ENCODE assay signal across 1 cellular context in the genomic region with DNA sequence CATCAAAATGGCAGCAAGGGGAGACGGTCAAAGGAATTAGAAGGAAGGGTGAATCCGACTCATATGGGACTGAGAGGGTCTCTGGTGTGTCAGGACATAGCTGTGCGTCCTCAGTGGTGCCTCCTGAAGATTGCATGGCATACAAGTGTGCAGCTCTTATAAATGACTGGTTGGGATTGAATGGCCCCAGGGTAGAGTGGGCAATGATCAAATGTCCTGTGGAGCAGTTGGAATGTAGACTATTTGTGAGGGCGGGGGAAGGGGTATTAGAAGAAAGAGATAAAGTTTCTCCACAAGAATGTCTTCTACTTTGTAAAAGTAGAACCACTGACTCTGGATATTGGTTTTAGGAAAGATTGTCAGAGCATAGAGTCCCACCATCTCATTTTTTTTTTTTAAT.
TF ChIP-seq lines count a peak whose summit lies in the region.

No MANE protein-coding gene starts in this region.

TF ChIP-seq in GM23338, 12 proteins besides CTCF, POLR2A, EP300 and RAD21:
- TF ChIP-seq, protein P1, sequence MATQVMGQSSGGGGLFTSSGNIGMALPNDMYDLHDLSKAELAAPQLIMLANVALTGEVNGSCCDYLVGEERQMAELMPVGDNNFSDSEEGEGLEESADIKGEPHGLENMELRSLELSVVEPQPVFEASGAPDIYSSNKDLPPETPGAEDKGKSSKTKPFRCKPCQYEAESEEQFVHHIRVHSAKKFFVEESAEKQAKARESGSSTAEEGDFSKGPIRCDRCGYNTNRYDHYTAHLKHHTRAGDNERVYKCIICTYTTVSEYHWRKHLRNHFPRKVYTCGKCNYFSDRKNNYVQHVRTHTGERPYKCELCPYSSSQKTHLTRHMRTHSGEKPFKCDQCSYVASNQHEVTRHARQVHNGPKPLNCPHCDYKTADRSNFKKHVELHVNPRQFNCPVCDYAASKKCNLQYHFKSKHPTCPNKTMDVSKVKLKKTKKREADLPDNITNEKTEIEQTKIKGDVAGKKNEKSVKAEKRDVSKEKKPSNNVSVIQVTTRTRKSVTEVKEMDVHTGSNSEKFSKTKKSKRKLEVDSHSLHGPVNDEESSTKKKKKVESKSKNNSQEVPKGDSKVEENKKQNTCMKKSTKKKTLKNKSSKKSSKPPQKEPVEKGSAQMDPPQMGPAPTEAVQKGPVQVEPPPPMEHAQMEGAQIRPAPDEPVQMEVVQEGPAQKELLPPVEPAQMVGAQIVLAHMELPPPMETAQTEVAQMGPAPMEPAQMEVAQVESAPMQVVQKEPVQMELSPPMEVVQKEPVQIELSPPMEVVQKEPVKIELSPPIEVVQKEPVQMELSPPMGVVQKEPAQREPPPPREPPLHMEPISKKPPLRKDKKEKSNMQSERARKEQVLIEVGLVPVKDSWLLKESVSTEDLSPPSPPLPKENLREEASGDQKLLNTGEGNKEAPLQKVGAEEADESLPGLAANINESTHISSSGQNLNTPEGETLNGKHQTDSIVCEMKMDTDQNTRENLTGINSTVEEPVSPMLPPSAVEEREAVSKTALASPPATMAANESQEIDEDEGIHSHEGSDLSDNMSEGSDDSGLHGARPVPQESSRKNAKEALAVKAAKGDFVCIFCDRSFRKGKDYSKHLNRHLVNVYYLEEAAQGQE (IDR thresholded peaks at IDR 0.05; ENCODE audit: unreplicated experiment), result no peak
- TF ChIP-seq ZNF331 (CRISPR knock-in tag; IDR thresholded peaks at IDR 0.05; ENCODE audit: low read depth) (no peak), ZNF114 (CRISPR knock-in tag; IDR thresholded peaks at IDR 0.05) (no peak), EZH2 (IDR thresholded peaks at IDR 0.05; ENCODE audit: low read depth, unreplicated experiment) (no peak)
- TF ChIP-seq, protein P2, sequence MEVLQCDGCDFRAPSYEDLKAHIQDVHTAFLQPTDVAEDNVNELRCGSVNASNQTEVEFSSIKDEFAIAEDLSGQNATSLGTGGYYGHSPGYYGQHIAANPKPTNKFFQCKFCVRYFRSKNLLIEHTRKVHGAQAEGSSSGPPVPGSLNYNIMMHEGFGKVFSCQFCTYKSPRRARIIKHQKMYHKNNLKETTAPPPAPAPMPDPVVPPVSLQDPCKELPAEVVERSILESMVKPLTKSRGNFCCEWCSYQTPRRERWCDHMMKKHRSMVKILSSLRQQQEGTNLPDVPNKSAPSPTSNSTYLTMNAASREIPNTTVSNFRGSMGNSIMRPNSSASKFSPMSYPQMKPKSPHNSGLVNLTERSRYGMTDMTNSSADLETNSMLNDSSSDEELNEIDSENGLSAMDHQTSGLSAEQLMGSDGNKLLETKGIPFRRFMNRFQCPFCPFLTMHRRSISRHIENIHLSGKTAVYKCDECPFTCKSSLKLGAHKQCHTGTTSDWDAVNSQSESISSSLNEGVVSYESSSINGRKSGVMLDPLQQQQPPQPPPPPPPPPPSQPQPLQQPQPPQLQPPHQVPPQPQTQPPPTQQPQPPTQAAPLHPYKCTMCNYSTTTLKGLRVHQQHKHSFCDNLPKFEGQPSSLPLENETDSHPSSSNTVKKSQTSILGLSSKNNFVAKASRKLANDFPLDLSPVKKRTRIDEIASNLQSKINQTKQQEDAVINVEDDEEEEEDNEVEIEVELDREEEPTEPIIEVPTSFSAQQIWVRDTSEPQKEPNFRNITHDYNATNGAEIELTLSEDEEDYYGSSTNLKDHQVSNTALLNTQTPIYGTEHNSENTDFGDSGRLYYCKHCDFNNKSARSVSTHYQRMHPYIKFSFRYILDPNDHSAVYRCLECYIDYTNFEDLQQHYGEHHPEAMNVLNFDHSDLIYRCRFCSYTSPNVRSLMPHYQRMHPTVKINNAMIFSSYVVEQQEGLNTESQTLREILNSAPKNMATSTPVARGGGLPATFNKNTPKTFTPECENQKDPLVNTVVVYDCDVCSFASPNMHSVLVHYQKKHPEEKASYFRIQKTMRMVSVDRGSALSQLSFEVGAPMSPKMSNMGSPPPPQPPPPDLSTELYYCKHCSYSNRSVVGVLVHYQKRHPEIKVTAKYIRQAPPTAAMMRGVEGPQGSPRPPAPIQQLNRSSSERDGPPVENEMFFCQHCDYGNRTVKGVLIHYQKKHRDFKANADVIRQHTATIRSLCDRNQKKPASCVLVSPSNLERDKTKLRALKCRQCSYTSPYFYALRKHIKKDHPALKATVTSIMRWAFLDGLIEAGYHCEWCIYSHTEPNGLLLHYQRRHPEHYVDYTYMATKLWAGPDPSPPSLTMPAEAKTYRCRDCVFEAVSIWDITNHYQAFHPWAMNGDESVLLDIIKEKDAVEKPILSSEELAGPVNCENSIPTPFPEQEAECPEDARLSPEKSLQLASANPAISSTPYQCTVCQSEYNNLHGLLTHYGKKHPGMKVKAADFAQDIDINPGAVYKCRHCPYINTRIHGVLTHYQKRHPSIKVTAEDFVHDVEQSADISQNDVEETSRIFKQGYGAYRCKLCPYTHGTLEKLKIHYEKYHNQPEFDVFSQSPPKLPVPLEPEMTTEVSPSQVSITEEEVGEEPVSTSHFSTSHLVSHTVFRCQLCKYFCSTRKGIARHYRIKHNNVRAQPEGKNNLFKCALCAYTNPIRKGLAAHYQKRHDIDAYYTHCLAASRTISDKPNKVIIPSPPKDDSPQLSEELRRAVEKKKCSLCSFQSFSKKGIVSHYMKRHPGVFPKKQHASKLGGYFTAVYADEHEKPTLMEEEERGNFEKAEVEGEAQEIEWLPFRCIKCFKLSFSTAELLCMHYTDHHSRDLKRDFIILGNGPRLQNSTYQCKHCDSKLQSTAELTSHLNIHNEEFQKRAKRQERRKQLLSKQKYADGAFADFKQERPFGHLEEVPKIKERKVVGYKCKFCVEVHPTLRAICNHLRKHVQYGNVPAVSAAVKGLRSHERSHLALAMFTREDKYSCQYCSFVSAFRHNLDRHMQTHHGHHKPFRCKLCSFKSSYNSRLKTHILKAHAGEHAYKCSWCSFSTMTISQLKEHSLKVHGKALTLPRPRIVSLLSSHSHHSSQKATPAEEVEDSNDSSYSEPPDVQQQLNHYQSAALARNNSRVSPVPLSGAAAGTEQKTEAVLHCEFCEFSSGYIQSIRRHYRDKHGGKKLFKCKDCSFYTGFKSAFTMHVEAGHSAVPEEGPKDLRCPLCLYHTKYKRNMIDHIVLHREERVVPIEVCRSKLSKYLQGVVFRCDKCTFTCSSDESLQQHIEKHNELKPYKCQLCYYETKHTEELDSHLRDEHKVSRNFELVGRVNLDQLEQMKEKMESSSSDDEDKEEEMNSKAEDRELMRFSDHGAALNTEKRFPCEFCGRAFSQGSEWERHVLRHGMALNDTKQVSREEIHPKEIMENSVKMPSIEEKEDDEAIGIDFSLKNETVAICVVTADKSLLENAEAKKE (CRISPR knock-in tag; IDR thresholded peaks at IDR 0.05), result no peak
- TF ChIP-seq, protein P3, sequence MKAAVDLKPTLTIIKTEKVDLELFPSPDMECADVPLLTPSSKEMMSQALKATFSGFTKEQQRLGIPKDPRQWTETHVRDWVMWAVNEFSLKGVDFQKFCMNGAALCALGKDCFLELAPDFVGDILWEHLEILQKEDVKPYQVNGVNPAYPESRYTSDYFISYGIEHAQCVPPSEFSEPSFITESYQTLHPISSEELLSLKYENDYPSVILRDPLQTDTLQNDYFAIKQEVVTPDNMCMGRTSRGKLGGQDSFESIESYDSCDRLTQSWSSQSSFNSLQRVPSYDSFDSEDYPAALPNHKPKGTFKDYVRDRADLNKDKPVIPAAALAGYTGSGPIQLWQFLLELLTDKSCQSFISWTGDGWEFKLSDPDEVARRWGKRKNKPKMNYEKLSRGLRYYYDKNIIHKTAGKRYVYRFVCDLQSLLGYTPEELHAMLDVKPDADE (IDR thresholded peaks at IDR 0.05), result no peak
